19 cellular contexts compared by ENCODE assay signal in genomic region chr1:164841723-164842465, GRCh38.
"Had no signal": no experiment of that assay in that cellular context is flagged by ENCODE, and none has a peak within 500 bp of the region (broad histone marks: within the 10 kb centered on the region; RNA-seq: fewer than 3 reads in every experiment).

No MANE protein-coding gene starts in this region.

- H3K27ac Mint-ChIP-seq: activated CD4-positive, alpha-beta T cell treated with anti-CD3 and anti-CD28 coated beads for 36 hours; activated naive CD8-positive, alpha-beta T cell; activated T-helper 1 cell treated with anti-CD3 and anti-CD28 coated beads, Interleukin-12 subunit alpha, Interleukin-12 subunit beta, Interleukin-2, Interleukin-4 antibody, amounts not matched to agents 30 ng/mL and 10 ng/mL and 1 ng/mL, durations not matched to agents 14 hours and 24 hours and 36 hours; dendritic cell treated with granulocyte-macrophage colony-stimulating factor and Interleukin-4, amounts not matched to agents 40 ng/mL and 50 ng/mL, for 4 days; effector memory CD8-positive, alpha-beta T cell; stimulated activated naive B cell treated with anti-CD40 and anti-IgM and Interleukin-4, amounts not matched to agents 10 μg/mL and 1 μg/mL and 100 μg/mL, for 72 hours had no signal

- H3K4me1 Mint-ChIP-seq: activated CD4-positive, alpha-beta T cell treated with anti-CD3 and anti-CD28 coated beads for 36 hours; stimulated activated naive B cell treated with anti-CD40 and anti-IgM and Interleukin-4, amounts not matched to agents 10 μg/mL and 1 μg/mL and 100 μg/mL, for 72 hours had no signal

- H3K36me3 ChIP-seq: ovary had no signal

- H3K9me3 Mint-ChIP-seq: activated T-helper 1 cell treated with anti-CD3 and anti-CD28 coated beads, Interleukin-12 subunit alpha, Interleukin-12 subunit beta, Interleukin-2, Interleukin-4 antibody, amounts not matched to agents 30 ng/mL and 10 ng/mL and 1 ng/mL, durations not matched to agents 14 hours and 24 hours and 36 hours; dendritic cell treated with granulocyte-macrophage colony-stimulating factor and Interleukin-4, amounts not matched to agents 40 ng/mL and 50 ng/mL, for 4 days; effector memory CD8-positive, alpha-beta T cell; neural crest cell; stimulated activated naive B cell treated with anti-CD40 and anti-IgM and Interleukin-4, amounts not matched to agents 10 μg/mL and 1 μg/mL and 100 μg/mL, for 72 hours had no signal

- H3K27me3 Mint-ChIP-seq: activated naive CD8-positive, alpha-beta T cell; dendritic cell treated with granulocyte-macrophage colony-stimulating factor and Interleukin-4, amounts not matched to agents 40 ng/mL and 50 ng/mL, for 4 days; effector memory CD8-positive, alpha-beta T cell; stimulated activated naive B cell treated with anti-CD40 and anti-IgM and Interleukin-4, amounts not matched to agents 10 μg/mL and 1 μg/mL and 100 μg/mL, for 72 hours had no signal

- H3K36me3 Mint-ChIP-seq: activated naive CD8-positive, alpha-beta T cell; stimulated activated naive B cell treated with anti-CD40 and anti-IgM and Interleukin-4, amounts not matched to agents 10 μg/mL and 1 μg/mL and 100 μg/mL, for 72 hours had no signal

- H3K27me3 ChIP-seq: ovary, spleen, upper lobe of right lung had no signal

- H3K4me3 Mint-ChIP-seq: activated CD4-positive, alpha-beta T cell treated with anti-CD3 and anti-CD28 coated beads for 36 hours; activated naive CD8-positive, alpha-beta T cell; activated T-helper 1 cell treated with anti-CD3 and anti-CD28 coated beads, Interleukin-12 subunit alpha, Interleukin-12 subunit beta, Interleukin-2, Interleukin-4 antibody, amounts not matched to agents 30 ng/mL and 10 ng/mL and 1 ng/mL, durations not matched to agents 14 hours and 24 hours and 36 hours; dendritic cell treated with granulocyte-macrophage colony-stimulating factor and Interleukin-4, amounts not matched to agents 40 ng/mL and 50 ng/mL, for 4 days; effector memory CD8-positive, alpha-beta T cell; neural crest cell; stimulated activated naive B cell treated with anti-CD40 and anti-IgM and Interleukin-4, amounts not matched to agents 10 μg/mL and 1 μg/mL and 100 μg/mL, for 72 hours had no signal

- ATAC-seq: activated CD4-positive, alpha-beta T cell treated with anti-CD3 and anti-CD28 coated beads for 36 hours; effector memory CD8-positive, alpha-beta T cell; stimulated activated naive B cell treated with anti-CD40 and anti-IgM and Interleukin-4, amounts not matched to agents 10 μg/mL and 1 μg/mL and 100 μg/mL, for 72 hours; upper lobe of right lung had no signal

- DNase-seq: activated CD4-positive, alpha-beta T cell treated with anti-CD3 and anti-CD28 coated beads for 36 hours; activated CD4-positive, alpha-beta T cell treated with anti-CD3 and anti-CD28 coated beads, Interleukin-2, amount 50 U/mL, for 48 hours; activated T-cell treated with anti-CD3 and anti-CD28 coated beads for 4 hours; effector memory CD8-positive, alpha-beta T cell; foreskin fibroblast; glutamatergic neuron; kidney; mesendoderm; ovary; spleen; stimulated activated naive B cell treated with anti-CD40 and anti-IgM and Interleukin-4, amounts not matched to agents 10 μg/mL and 1 μg/mL and 100 μg/mL, for 72 hours; T-helper 2 cell; upper lobe of right lung had no signal

- H3K27ac ChIP-seq: epithelial cell of prostate, ovary, spleen, thoracic aorta, upper lobe of right lung had no signal

- H3K4me3 ChIP-seq: ovary, spleen, thoracic aorta, upper lobe of right lung had no signal

- H3K9me3 ChIP-seq: ovary, spleen, thoracic aorta, upper lobe of right lung had no signal
